9 cellular contexts compared by ENCODE assay signal in the genomic region with DNA sequence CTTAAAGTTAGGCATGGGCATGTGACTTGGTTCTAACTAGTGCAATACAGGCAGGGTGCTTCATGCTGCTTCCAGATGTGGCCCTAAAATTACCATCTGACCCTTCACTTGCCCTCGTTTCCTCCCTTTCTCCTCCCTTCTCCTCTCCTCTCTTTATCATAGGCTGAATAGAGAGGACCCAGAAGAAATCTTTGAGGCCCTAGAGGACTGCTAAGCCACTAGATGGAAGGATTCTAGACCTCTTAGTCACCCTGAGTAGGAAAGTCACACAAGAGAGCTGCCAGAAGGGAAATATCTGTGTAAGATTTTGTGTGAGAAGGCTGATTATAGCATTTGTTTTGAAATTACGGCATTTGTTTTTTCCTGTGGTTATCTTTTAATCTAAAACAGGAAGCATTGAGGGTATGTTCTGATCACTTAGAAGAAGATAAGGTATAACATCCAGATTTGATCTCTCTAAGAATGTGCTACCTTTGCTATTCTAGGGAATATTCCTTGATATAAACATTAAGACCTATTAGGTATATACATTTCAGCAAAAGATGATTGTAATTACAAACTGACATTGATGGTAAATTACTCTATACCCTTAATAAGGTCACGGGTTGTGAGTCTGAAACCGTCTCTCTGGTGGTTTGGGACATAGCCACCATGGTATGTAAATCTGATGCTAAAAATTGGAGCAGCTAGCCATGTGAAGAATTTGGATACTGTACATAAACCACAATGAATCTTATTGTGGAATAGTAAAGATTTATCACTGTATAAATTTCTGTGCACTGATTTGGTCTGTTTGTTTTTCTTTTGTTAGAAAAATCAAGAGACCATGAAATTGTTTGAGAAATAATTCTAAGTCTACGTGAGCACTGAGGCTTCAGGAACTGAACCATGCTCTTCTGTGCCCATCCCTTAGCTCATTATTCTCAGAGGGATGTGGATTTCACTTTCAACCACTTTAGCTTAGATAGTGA.
DNase-seq lines count a peak whose midpoint lies in the region; ATAC-seq, FAIRE-seq and TF ChIP-seq lines count a peak whose summit lies in the region.
"Had no signal": no experiment of that assay in that cellular context is flagged by ENCODE, and none has a peak within 500 bp of the region (broad histone marks: within the 10 kb centered on the region; RNA-seq: fewer than 3 reads in every experiment).

No MANE protein-coding gene starts in this region.

- peaks cover 0 to 8% (median 0%) of the 10 kb centered on the region in 3 donors for H3K4me1 ChIP-seq in gastroesophageal sphincter

- ATAC-seq in GM18502 (IDR thresholded peaks at IDR 0.05; ENCODE audit: poor library complexity, unreplicated experiment): peak; percentile 55
- ATAC-seq in HG03196 (IDR thresholded peaks at IDR 0.05; ENCODE audit: unreplicated experiment): peak; percentile 48
- ATAC-seq in gastroesophageal sphincter: no peak
- no peak for ATAC-seq in HG03442 (IDR thresholded peaks at IDR 0.05; ENCODE audit: unreplicated experiment)

- FAIRE-seq in bronchial epithelial cell (lab: Jason Lieb, UNC): no peak

- TF ChIP-seq CTCF in bronchial epithelial cell (IDR thresholded peaks at IDR 0.05; ENCODE audit: insufficient read depth, low read length, severe bottlenecking) (no peak), gastroesophageal sphincter (IDR thresholded peaks at IDR 0.05) (no peak)

- H3K27me3 ChIP-seq in bronchial epithelial cell (ENCODE audit: control insufficient read depth, insufficient read depth, low read length) (no peaks in the 10 kb centered on the region), gastroesophageal sphincter (no peaks in the 10 kb centered on the region)

- no peak overlapping the region for H3K27ac ChIP-seq in gastroesophageal sphincter

- TF ChIP-seq EP300 in gastroesophageal sphincter (IDR thresholded peaks at IDR 0.05): no peak

- H3K36me3 ChIP-seq in bronchial epithelial cell (ENCODE audit: control insufficient read depth, insufficient read depth, low read length) (no peaks in the 10 kb centered on the region), gastroesophageal sphincter (no peaks in the 10 kb centered on the region)

- WGBS in gastroesophageal sphincter (ENCODE audit: low coverage in 1 of 2), 2 donors: 58 to 70% methylated on average over 4 to 5 of the region's 5 CpGs

- DNase-seq in bronchial epithelial cell (ENCODE audit: low read depth) (peak; percentile 57), pulmonary artery endothelial cell (ENCODE audit: low read depth, low spot score) (peak; percentile 19)
- no peak for DNase-seq in stimulated activated CD4-positive, alpha-beta T cell treated with anti-CD3 and anti-CD28 coated beads, Interleukin-2, amount 100 ng/mL, for 24 hours
- no peak for DNase-seq in central memory CD4-positive, alpha-beta T cell
- DNase-seq: NCI-H2029 had no signal

- H3K4me3 ChIP-seq in bronchial epithelial cell (ENCODE audit: low read depth, low read length) (no peak overlapping the region), gastroesophageal sphincter (no peak overlapping the region)

- no peak for TF ChIP-seq POLR2A in gastroesophageal sphincter (IDR thresholded peaks at IDR 0.05)

- H3K9me3 ChIP-seq in gastroesophageal sphincter: no peaks in the 10 kb centered on the region

Comparison
In these comparisons a context has a peak if more than half of its experiments do, and no peak if none do; other contexts are left out.
1. ATAC-seq: peak in GM18502 (single experiment) and HG03196 (single experiment); none in gastroesophageal sphincter (single experiment) and HG03442 (single experiment).
2. DNase-seq: peak in bronchial epithelial cell (single experiment) and pulmonary artery endothelial cell (single experiment); none in stimulated activated CD4-positive, alpha-beta T cell treated with anti-CD3 and anti-CD28 coated beads, Interleukin-2, amount 100 ng/mL, for 24 hours (0 of 2) and central memory CD4-positive, alpha-beta T cell (single experiment).